8 cellular contexts compared by ENCODE assay signal in genomic region chr22:28112548-28113043, GRCh38.
DNase-seq lines count a peak whose midpoint lies in the region; ATAC-seq and TF ChIP-seq lines count a peak whose summit lies in the region.

No MANE protein-coding gene starts in this region.

- CTCF ChIA-PET in activated CD4-positive, alpha-beta memory T cell treated with anti-CD3 and anti-CD28 coated beads, Interleukin-2, amount 10 ng/mL, durations not matched to agents 7 days and 5 days (lab: Charles Lee), result interaction anchor here (1.8 kb wide), 1 partner anchor 61 kb away, joined by 4 read pairs; no protein-coding TSS in a partner anchor

- no peak overlapping the region for H3K27ac Mint-ChIP-seq in endothelial cell (ENCODE audit: unreplicated experiment)
- peak overlapping the region; percentile 20 to 62 (median 34) for H3K27ac Mint-ChIP-seq in nephron
- H3K27ac Mint-ChIP-seq in activated CD4-positive, alpha-beta memory T cell treated with anti-CD3 and anti-CD28 coated beads, Interleukin-2, amount 10 ng/mL, durations not matched to agents 7 days and 5 days, result no peak overlapping the region
- no peak overlapping the region for H3K27ac Mint-ChIP-seq in activated T-cell treated with anti-CD3 and anti-CD28 coated beads, Interleukin-2, amount 50 U/mL, for 72 hours

- ATAC-seq in HG02610 (IDR thresholded peaks at IDR 0.05; ENCODE audit: unreplicated experiment), result no peak
- no peak for ATAC-seq in activated T-cell treated with anti-CD3 and anti-CD28 coated beads, Interleukin-2, amount 50 U/mL, for 72 hours (replicated peaks in 1 of 2)
- no peak for ATAC-seq in GM21825 (IDR thresholded peaks at IDR 0.05; ENCODE audit: unreplicated experiment)

- no peaks in the 10 kb centered on the region for H3K27me3 Mint-ChIP-seq in endothelial cell (ENCODE audit: unreplicated experiment)
- peaks cover 24% of the 10 kb centered on the region for H3K27me3 Mint-ChIP-seq in nephron (ENCODE audit: low read depth)
- peaks cover 3% of the 10 kb centered on the region for H3K27me3 Mint-ChIP-seq in activated CD4-positive, alpha-beta memory T cell treated with anti-CD3 and anti-CD28 coated beads, Interleukin-2, amount 10 ng/mL, durations not matched to agents 7 days and 5 days
- H3K27me3 Mint-ChIP-seq in activated T-cell treated with anti-CD3 and anti-CD28 coated beads, Interleukin-2, amount 50 U/mL, for 72 hours (ENCODE audit: low read depth), result no peaks in the 10 kb centered on the region

- H3K36me3 Mint-ChIP-seq in endothelial cell (ENCODE audit: low read depth, unreplicated experiment) (no peaks in the 10 kb centered on the region), nephron (ENCODE audit: low read depth) (no peaks in the 10 kb centered on the region)
- H3K36me3 Mint-ChIP-seq in activated CD4-positive, alpha-beta memory T cell treated with anti-CD3 and anti-CD28 coated beads, Interleukin-2, amount 10 ng/mL, durations not matched to agents 7 days and 5 days (ENCODE audit: low read depth), result no peaks in the 10 kb centered on the region
- no peaks in the 10 kb centered on the region for H3K36me3 Mint-ChIP-seq in activated T-cell treated with anti-CD3 and anti-CD28 coated beads, Interleukin-2, amount 50 U/mL, for 72 hours (ENCODE audit: insufficient read depth in 2 of 2)

- TF ChIP-seq CTCF in endothelial cell (IDR thresholded peaks at IDR 0.05; ENCODE audit: unreplicated experiment), result peak; percentile 71
- peak; percentile 38 to 57 (median 40) for TF ChIP-seq CTCF in nephron (IDR thresholded peaks at IDR 0.05; ENCODE audit: unreplicated experiment in 3 of 3)

- DNase-seq in GM04504 (ENCODE audit: low read depth) (peak; percentile 56), NCI-H69 (lab: John Stamatoyannopoulos, UW) (peak; percentile 60), endothelial cell (ENCODE audit: low spot score) (peak; percentile 16)
- no peak for DNase-seq in activated CD4-positive, alpha-beta memory T cell treated with anti-CD3 and anti-CD28 coated beads, Interleukin-2, amount 10 ng/mL, durations not matched to agents 7 days and 5 days
- DNase-seq in activated T-cell treated with anti-CD3 and anti-CD28 coated beads, Interleukin-2, amount 50 U/mL, for 72 hours, result no peak

- H3K4me1 Mint-ChIP-seq in endothelial cell (ENCODE audit: unreplicated experiment) (peaks cover 12% of the 10 kb centered on the region), nephron (peaks cover 34% of the 10 kb centered on the region)
- H3K4me1 Mint-ChIP-seq in activated CD4-positive, alpha-beta memory T cell treated with anti-CD3 and anti-CD28 coated beads, Interleukin-2, amount 10 ng/mL, durations not matched to agents 7 days and 5 days, result no peaks in the 10 kb centered on the region
- H3K4me1 Mint-ChIP-seq in activated T-cell treated with anti-CD3 and anti-CD28 coated beads, Interleukin-2, amount 50 U/mL, for 72 hours (ENCODE audit: low read depth), result no peaks in the 10 kb centered on the region

- POLR2A ChIA-PET in activated CD4-positive, alpha-beta memory T cell treated with anti-CD3 and anti-CD28 coated beads, Interleukin-2, amount 10 ng/mL, durations not matched to agents 7 days and 5 days (lab: Charles Lee), result no interaction called here

- no peak overlapping the region for H3K4me3 Mint-ChIP-seq in endothelial cell (ENCODE audit: unreplicated experiment)
- H3K4me3 Mint-ChIP-seq in nephron, result no peak overlapping the region
- H3K4me3 Mint-ChIP-seq in activated CD4-positive, alpha-beta memory T cell treated with anti-CD3 and anti-CD28 coated beads, Interleukin-2, amount 10 ng/mL, durations not matched to agents 7 days and 5 days, result no peak overlapping the region
- no peak overlapping the region for H3K4me3 Mint-ChIP-seq in activated T-cell treated with anti-CD3 and anti-CD28 coated beads, Interleukin-2, amount 50 U/mL, for 72 hours

- H3K9me3 Mint-ChIP-seq in endothelial cell (ENCODE audit: unreplicated experiment) (no peaks in the 10 kb centered on the region), nephron (no peaks in the 10 kb centered on the region)
- H3K9me3 Mint-ChIP-seq in activated CD4-positive, alpha-beta memory T cell treated with anti-CD3 and anti-CD28 coated beads, Interleukin-2, amount 10 ng/mL, durations not matched to agents 7 days and 5 days, result no peaks in the 10 kb centered on the region
- H3K9me3 Mint-ChIP-seq in activated T-cell treated with anti-CD3 and anti-CD28 coated beads, Interleukin-2, amount 50 U/mL, for 72 hours, result no peaks in the 10 kb centered on the region

Comparison
In these comparisons a context has a peak if more than half of its experiments do, and no peak if none do; other contexts are left out.
1. DNase-seq: peak in GM04504 (single experiment), NCI-H69 (single experiment) and endothelial cell (single experiment); none in activated CD4-positive, alpha-beta memory T cell treated with anti-CD3 and anti-CD28 coated beads, Interleukin-2, amount 10 ng/mL, durations not matched to agents 7 days and 5 days (single experiment) and activated T-cell treated with anti-CD3 and anti-CD28 coated beads, Interleukin-2, amount 50 U/mL, for 72 hours (0 of 2).
2. H3K27ac Mint-ChIP-seq: peak in nephron (3 of 3); none in endothelial cell (single experiment), activated CD4-positive, alpha-beta memory T cell treated with anti-CD3 and anti-CD28 coated beads, Interleukin-2, amount 10 ng/mL, durations not matched to agents 7 days and 5 days (single experiment) and activated T-cell treated with anti-CD3 and anti-CD28 coated beads, Interleukin-2, amount 50 U/mL, for 72 hours (single experiment).